Comparison of ENCODE assay signal across 8 cellular contexts in the genomic region with DNA sequence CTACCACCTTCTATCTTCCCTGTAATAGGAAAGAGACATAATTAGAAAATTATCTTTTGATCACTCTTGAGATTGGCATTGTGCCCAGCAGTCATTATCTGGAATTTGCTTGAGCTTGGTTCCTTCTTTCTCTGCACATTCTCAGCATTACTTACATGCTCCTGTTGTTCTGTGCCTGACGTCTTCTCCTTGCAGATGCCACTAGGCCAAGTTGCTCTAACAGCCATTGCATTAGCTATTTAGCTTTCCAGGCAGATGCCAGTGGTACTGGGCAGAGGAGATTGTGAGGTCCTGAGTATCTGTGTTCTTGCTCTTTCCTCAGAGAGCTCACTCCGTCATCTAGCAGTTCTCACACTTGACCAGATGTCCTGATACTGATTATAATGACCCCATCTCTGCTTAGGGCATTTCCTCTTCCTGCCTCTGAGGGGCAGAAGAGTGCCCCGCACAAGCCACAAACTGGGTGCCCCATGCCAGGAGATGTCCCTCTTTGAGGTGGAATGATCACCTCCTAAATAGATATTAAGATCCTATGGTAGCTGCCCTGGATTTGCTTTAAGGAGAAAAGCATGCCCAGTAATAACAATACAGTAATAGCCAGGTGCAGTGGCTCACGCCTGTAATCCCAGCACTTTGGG. TPM values are rescaled to one million over a fixed set of nuclear protein-coding genes. Genes with fewer than 3 reads are reported as not detected.
A peak's percentile ranks its signal among the peaks of the same experiment; 100 is the strongest.
DNase-seq lines count a peak whose midpoint lies in the region; ATAC-seq and TF ChIP-seq lines count a peak whose summit lies in the region.
"Had no signal": no experiment of that assay in that cellular context is flagged by ENCODE, and none has a peak within 500 bp of the region (broad histone marks: within the 10 kb centered on the region; RNA-seq: fewer than 3 reads in every experiment).

No MANE protein-coding gene starts in this region.

- WGBS in suprapubic skin, result 66% methylated on average over 4 of the region's 4 CpGs

- H3K36me3 ChIP-seq in breast epithelium (peaks cover 9% of the 10 kb centered on the region), brain microvascular endothelial cell (replicated peaks) (peaks cover 70% of the 10 kb centered on the region), suprapubic skin (peaks cover 95% of the 10 kb centered on the region)

- H3K4me3 ChIP-seq in breast epithelium, result no peak overlapping the region
- H3K4me3 ChIP-seq in brain microvascular endothelial cell (ENCODE audit: low read depth, low read length), result no peak overlapping the region
- no peak overlapping the region for H3K4me3 ChIP-seq in suprapubic skin
- H3K4me3 ChIP-seq: SK-N-MC had no signal

- no peak overlapping the region for H3K27ac Mint-ChIP-seq in MCF 10A (ENCODE audit: low read depth, unreplicated experiment)

- TF ChIP-seq EP300 in suprapubic skin (IDR thresholded peaks at IDR 0.05), result no peak

- H3K9me3 ChIP-seq in breast epithelium, result no peaks in the 10 kb centered on the region
- no peaks in the 10 kb centered on the region for H3K9me3 ChIP-seq in suprapubic skin

- CTCF ChIA-PET in MCF 10A (lab: Yijun Ruan, JAX), result interaction anchor here (1.0 to 1.3 kb wide), 6 partner anchors 10 to 139 kb away, joined by 3 to 5 read pairs (median 4); partner anchors contain the start of genes ARHGAP1 and ZNF408

- peaks cover 70% of the 10 kb centered on the region for H3K36me3 Mint-ChIP-seq in MCF 10A (ENCODE audit: insufficient read depth, unreplicated experiment)

- in situ Hi-C loops in brain microvascular endothelial cell (cut with HindIII; ENCODE audit: low pct_ligation_motif_present, low sequenced_read_pairs), result no loop called here

- no peaks in the 10 kb centered on the region for H3K27me3 Mint-ChIP-seq in MCF 10A (ENCODE audit: insufficient read depth, unreplicated experiment)

- no peak overlapping the region for H3K27ac ChIP-seq in breast epithelium
- H3K27ac ChIP-seq in brain microvascular endothelial cell, result no peak overlapping the region
- H3K27ac ChIP-seq in suprapubic skin, result no peak overlapping the region

- DNase-seq in MCF 10A (ENCODE audit: unreplicated experiment) (peak; percentile 20), breast epithelium (ENCODE audit: low spot score in 2 of 2) (no peak), brain microvascular endothelial cell (no peak), suprapubic skin (ENCODE audit: low spot score in 2 of 2) (peak; percentile 38 to 54), NCI-H1930 (lab: John Stamatoyannopoulos, UW) (no peak)

- H3K4me1 ChIP-seq in breast epithelium, result peaks cover under 1 to 4% of the 10 kb centered on the region in 2 donors
- peaks cover 25% of the 10 kb centered on the region for H3K4me1 ChIP-seq in suprapubic skin

- no peaks in the 10 kb centered on the region for H3K27me3 ChIP-seq in breast epithelium
- no peaks in the 10 kb centered on the region for H3K27me3 ChIP-seq in brain microvascular endothelial cell (replicated peaks)
- no peaks in the 10 kb centered on the region for H3K27me3 ChIP-seq in suprapubic skin

- no peak overlapping the region for H3K4me3 Mint-ChIP-seq in MCF 10A (ENCODE audit: unreplicated experiment)

- no peak for TF ChIP-seq POLR2A in breast epithelium (IDR thresholded peaks at IDR 0.05)
- no peak for TF ChIP-seq POLR2A in suprapubic skin (IDR thresholded peaks at IDR 0.05)

- H3K4me1 Mint-ChIP-seq in MCF 10A (ENCODE audit: insufficient read depth, unreplicated experiment), result peaks cover 5% of the 10 kb centered on the region

- POLR2A ChIA-PET in MCF 10A (lab: Yijun Ruan, JAX), result interaction anchor here (1.6 kb wide), 1 partner anchor 17 kb away, joined by 3 read pairs; no protein-coding TSS in a partner anchor

- TF ChIP-seq CTCF in MCF 10A (IDR thresholded peaks at IDR 0.05; ENCODE audit: unreplicated experiment) (peak; percentile 34), breast epithelium (IDR thresholded peaks at IDR 0.05) (no peak), brain microvascular endothelial cell (IDR thresholded peaks at IDR 0.05; ENCODE audit: low read depth, low read length, missing control alignments) (peak; percentile 51), suprapubic skin (IDR thresholded peaks at IDR 0.05) (no peak)

- ATAC-seq in HG02571 (IDR thresholded peaks at IDR 0.05; ENCODE audit: unreplicated experiment), result no peak

- no peaks in the 10 kb centered on the region for H3K9me3 Mint-ChIP-seq in MCF 10A (ENCODE audit: unreplicated experiment)

- intact Hi-C loops in MCF 10A (cut with micrococcal nuclease), result no loop called here
- intact Hi-C loops in breast epithelium (cut with DNase I; ENCODE audit: low total_unique reads), result no loop called here

- no TSS peak for BruUV-seq in MCF 10A (replicated peaks; lab: Mats Ljungman, UMichigan)

RNA-seq across cellular contexts. Expression of gene ARHGAP1, which starts 30.7 kb away (rescaled TPM):
- total RNA-seq in MCF 10A (2022) (61.0 and 63.6 TPM in 2 replicates), breast epithelium (10 to 100 TPM; 26.5 to 55.7 (median 33.8) TPM), suprapubic skin (10 to 100 TPM; 53.7 to 72.5 (median 68.5) TPM)

RNA-seq across cellular contexts. Expression of gene ZNF408, which starts 31.1 kb away (rescaled TPM):
- total RNA-seq in MCF 10A (2022) (14.5 and 15.3 TPM in 2 replicates), breast epithelium (1 to 10 TPM; 6.4 to 8.0 (median 7.5) TPM), suprapubic skin (10 to 100 TPM; 11.6 to 25.6 (median 13.7) TPM)

RNA-seq across cellular contexts. Expression of gene F2, which starts 49.3 kb away (rescaled TPM):
- not detected in 2 replicates for total RNA-seq in MCF 10A (2022)
- total RNA-seq in breast epithelium, result not detected
- 1 to 10 TPM in 1 of 4 donors, not detected in 3; 1.6 TPM for total RNA-seq in suprapubic skin
- total RNA-seq: lower leg skin had no signal

RNA-seq across cellular contexts. Expression of gene ATG13, which starts 52.4 kb away (rescaled TPM):
- total RNA-seq in MCF 10A (2022), result 75.1 and 91.7 TPM in 2 replicates
- total RNA-seq in breast epithelium, result 100 to 1,000 TPM in 1 of 3 donors, 10 to 100 TPM in 2; 84.2 to 113 (median 87.5) TPM
- total RNA-seq in suprapubic skin, result 10 to 100 TPM; 68.8 to 94.3 (median 90.2) TPM

RNA-seq across cellular contexts. Expression of gene HARBI1, which starts 52.7 kb away (rescaled TPM):
- total RNA-seq in MCF 10A (2022) (6.8 and 8.5 TPM in 2 replicates), breast epithelium (1 to 10 TPM; 1.6 to 9.1 (median 3.5) TPM), suprapubic skin (1 to 10 TPM; 2.8 to 5.6 (median 3.5) TPM)

Comparison
In these comparisons a context has a peak if more than half of its experiments do, and no peak if none do; other contexts are left out.
1. DNase-seq: peak in MCF 10A (single experiment) and suprapubic skin (2 of 2); none in breast epithelium (0 of 2), brain microvascular endothelial cell (single experiment) and NCI-H1930 (0 of 2).
2. CTCF ChIP-seq: peak in MCF 10A (single experiment) and brain microvascular endothelial cell (single experiment); none in breast epithelium (0 of 3) and suprapubic skin (0 of 2).